1 cellular context compared by ENCODE assay signal in genomic region chr6:33204415-33205171, GRCh38.
A peak's percentile ranks its signal among the peaks of the same experiment; 100 is the strongest.
TF ChIP-seq lines count a peak whose summit lies in the region.

Gene HSD17B8, plus strand, starts transcription at chr6:33204655. Its CDS starts 14 bp downstream, at chr6:33204669.

TF ChIP-seq in H1, 55 proteins besides CTCF, POLR2A, EP300 and RAD21 (continued from another document):
- TF ChIP-seq RFX5 (IDR thresholded peaks at IDR 0.05; ENCODE audit: borderline replicate concordance, low read depth, low read length) (no peak), CHD1 (IDR thresholded peaks at IDR 0.05; ENCODE audit: low read depth, low read length) (no peak), KDM1A (IDR thresholded peaks at IDR 0.05; ENCODE audit: borderline replicate concordance, low read length) (no peak), KDM5A (IDR thresholded peaks at IDR 0.05; ENCODE audit: low read length) (no peak), HDAC6 (IDR thresholded peaks at IDR 0.05; ENCODE audit: low read depth, low read length) (no peak), SP4 (IDR thresholded peaks at IDR 0.05; ENCODE audit: low read length) (no peak; the same call in 1 of the 2 replicates), EZH2 (IDR thresholded peaks at IDR 0.05; ENCODE audit: low read depth, low read length, severe bottlenecking) (no peak), MAFK (IDR thresholded peaks at IDR 0.05; ENCODE audit: low read depth, low read length) (no peak), CBX5 (IDR thresholded peaks at IDR 0.05; ENCODE audit: low read depth, low read length) (no peak), NRF1 (IDR thresholded peaks at IDR 0.05; ENCODE audit: low read depth, low read length) (no peak), HDAC2 (IDR thresholded peaks at IDR 0.05; ENCODE audit: borderline replicate concordance in 1 of 2, low read depth in 2 of 2, low read length in 2 of 2) (no peak), POLR2AphosphoS5 (IDR thresholded peaks at IDR 0.05; ENCODE audit: low read depth, low read length) (no peak), CHD7 (IDR thresholded peaks at IDR 0.05; ENCODE audit: insufficient replicate concordance, low read length) (no peak), USF2 (IDR thresholded peaks at IDR 0.05; ENCODE audit: low read length) (no peak), RNF2 (IDR thresholded peaks at IDR 0.05; ENCODE audit: borderline replicate concordance, low read depth, low read length, missing control alignments, poor library complexity, severe bottlenecking) (no peak), CTBP2 (IDR thresholded peaks at IDR 0.05; ENCODE audit: borderline replicate concordance, insufficient read depth, insufficient read length, low read length) (no peak), CHD2 (IDR thresholded peaks at IDR 0.05; ENCODE audit: low read length) (no peak), SUZ12 (IDR thresholded peaks at IDR 0.05; ENCODE audit: low read length) (no peak), BACH1 (IDR thresholded peaks at IDR 0.05; ENCODE audit: low read length) (no peak), GABPA (IDR thresholded peaks at IDR 0.05; ENCODE audit: borderline replicate concordance, insufficient read depth, low read length) (no peak), SIRT6 (IDR thresholded peaks at IDR 0.05; ENCODE audit: low read length) (no peak), CREB1 (IDR thresholded peaks at IDR 0.05) (no peak), JUND (IDR thresholded peaks at IDR 0.05; ENCODE audit: low read length) (no peak), RBBP5 (IDR thresholded peaks at IDR 0.05; ENCODE audit: borderline replicate concordance, low read depth, low read length) (no peak), EGR1 (IDR thresholded peaks at IDR 0.05; ENCODE audit: borderline replicate concordance, low read depth, low read length) (peak; percentile 75), POU5F1 (IDR thresholded peaks at IDR 0.05; ENCODE audit: low read depth, low read length) (no peak), SIN3A (conservative IDR thresholded peaks at IDR 0.05 in 1 of 2, IDR thresholded peaks at IDR 0.05 in 1 of 2; ENCODE audit: low read depth in 1 of 2, low read length in 2 of 2) (peak; percentile 8 to 72; a peak in 1 of 4 replicates), JUN (IDR thresholded peaks at IDR 0.05; ENCODE audit: low read depth, low read length) (no peak), SIX5 (IDR thresholded peaks at IDR 0.05; ENCODE audit: low read depth, low read length) (no peak), KDM4A (IDR thresholded peaks at IDR 0.05; ENCODE audit: low read depth, low read length, severe bottlenecking) (peak; percentile 66), TBP (IDR thresholded peaks at IDR 0.05; ENCODE audit: low read depth, low read length) (0 out of 2 replicates have a peak, but pooled peaks have one; percentile 45), SRF (IDR thresholded peaks at IDR 0.05; ENCODE audit: low read depth, low read length) (no peak), NANOG (IDR thresholded peaks at IDR 0.05; ENCODE audit: insufficient read depth, low read depth, low read length, poor library complexity, severe bottlenecking) (peak; percentile 20), SAP30 (IDR thresholded peaks at IDR 0.05; ENCODE audit: insufficient read depth, insufficient replicate concordance, low read length) (no peak), RXRA (IDR thresholded peaks at IDR 0.05; ENCODE audit: insufficient read depth, low read depth, low read length) (no peak), MAX (IDR thresholded peaks at IDR 0.05) (0 out of 2 replicates have a peak, but pooled peaks have one; percentile 21), TAF1 (IDR thresholded peaks at IDR 0.05; ENCODE audit: low read depth, low read length) (peak; percentile 60; the same call in 1 of the 2 replicates), SP1 (IDR thresholded peaks at IDR 0.05; ENCODE audit: low read depth, low read length) (peak; percentile 85), SP2 (IDR thresholded peaks at IDR 0.05; ENCODE audit: low read length) (no peak; the same call in 1 of the 2 replicates), FOSL1 (IDR thresholded peaks at IDR 0.05; ENCODE audit: insufficient read depth, low read depth, low read length) (no peak)
